ENCODE assay signal across 25 cellular contexts in the genomic region with DNA sequence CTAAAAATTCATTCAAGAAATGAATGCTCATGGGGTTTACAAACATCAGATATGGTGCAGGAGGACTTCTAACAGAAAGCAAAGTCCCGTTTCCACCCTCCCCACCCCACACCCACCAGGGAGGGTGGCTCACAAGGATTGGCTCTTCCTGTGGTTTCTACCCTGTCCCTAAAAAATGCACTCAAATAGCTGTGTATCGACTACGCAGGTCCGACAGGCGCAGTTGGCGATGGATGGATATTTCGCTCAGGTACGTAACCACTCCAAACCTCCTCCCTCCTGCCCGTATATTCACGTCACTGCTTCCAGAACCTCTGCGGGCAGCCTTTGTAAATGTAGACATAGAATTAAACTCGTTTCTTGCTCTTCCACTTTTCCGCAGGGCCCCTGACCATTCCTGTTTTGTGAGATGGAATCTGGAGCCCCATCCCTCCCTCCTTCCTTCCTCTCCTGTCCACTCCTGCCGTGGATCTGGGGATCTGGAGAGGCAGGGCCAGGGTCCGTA.
"Had no signal": no experiment of that assay in that cellular context is flagged by ENCODE, and none has a peak within 500 bp of the region (broad histone marks: within the 10 kb centered on the region; RNA-seq: fewer than 3 reads in every experiment).

No MANE protein-coding gene starts in this region.

- H3K4me1 ChIP-seq: lower lobe of right lung, parathyroid adenoma, right lobe of liver, tibial nerve, upper lobe of right lung had no signal

- H2AFZ ChIP-seq: parathyroid adenoma had no signal

- H3K36me3 ChIP-seq: esophagus squamous epithelium, lower lobe of right lung, right lobe of liver, thoracic aorta, tibial nerve, upper lobe of right lung, vagina had no signal

- H3K9me3 Mint-ChIP-seq: natural killer cell treated with Interleukin-12 subunit alpha and Interleukin-12 subunit beta and Interleukin-15 and Interleukin-18, amount 100 ng/mL, for 72 hours; neural crest cell had no signal

- H3K4me3 ChIP-seq: coronary artery, esophagus squamous epithelium, lower lobe of right lung, mucosa of descending colon, right lobe of liver, thoracic aorta, tibial nerve, upper lobe of right lung, vagina had no signal

- FAIRE-seq: endothelial cell of umbilical vein, frontal cortex, islet of Langerhans, small intestine had no signal

- H3K4me3 Mint-ChIP-seq: naive B cell; natural killer cell treated with Interleukin-12 subunit alpha and Interleukin-12 subunit beta and Interleukin-15 and Interleukin-18, amount 100 ng/mL, for 72 hours; neural crest cell; stimulated activated naive B cell treated with anti-CD40 and anti-IgM and Interleukin-4, amounts not matched to agents 10 μg/mL and 1 μg/mL and 100 μg/mL, for 72 hours; stimulated activated naive CD8-positive, alpha-beta T cell treated with anti-CD3 and anti-CD28 coated beads, Interleukin-15, Interleukin-2, amounts not matched to agents 100 ng/mL and 50 ng/mL, for 24 hours had no signal

- ATAC-seq: left ventricle myocardium superior; lower lobe of right lung; mucosa of descending colon; natural killer cell treated with Interleukin-12 subunit alpha and Interleukin-12 subunit beta and Interleukin-15 and Interleukin-18, amount 100 ng/mL, for 72 hours; right lobe of liver; stimulated activated naive B cell treated with anti-CD40 and anti-IgM and Interleukin-4, amounts not matched to agents 10 μg/mL and 1 μg/mL and 100 μg/mL, for 72 hours; upper lobe of right lung had no signal

- H3K9ac ChIP-seq: parathyroid adenoma had no signal

- H3K27me3 ChIP-seq: right lobe of liver, vagina had no signal

- H3K27ac ChIP-seq: coronary artery, esophagus squamous epithelium, lower lobe of right lung, parathyroid adenoma, right lobe of liver, thoracic aorta, tibial nerve, upper lobe of right lung, vagina had no signal

- H3K27ac Mint-ChIP-seq: naive B cell; natural killer cell treated with Interleukin-12 subunit alpha and Interleukin-12 subunit beta and Interleukin-15 and Interleukin-18, amount 100 ng/mL, for 72 hours; progenitor cell of endocrine pancreas; stimulated activated naive B cell treated with anti-CD40 and anti-IgM and Interleukin-4, amounts not matched to agents 10 μg/mL and 1 μg/mL and 100 μg/mL, for 72 hours; stimulated activated naive CD8-positive, alpha-beta T cell treated with anti-CD3 and anti-CD28 coated beads, Interleukin-15, Interleukin-2, amounts not matched to agents 100 ng/mL and 50 ng/mL, for 24 hours had no signal

- H3K79me2 ChIP-seq: parathyroid adenoma had no signal

- H3K9me3 ChIP-seq: vagina had no signal

- DNase-seq: dermis blood vessel endothelial cell; effector memory CD4-positive, alpha-beta T cell; esophagus squamous epithelium; left ventricle myocardium superior; lower lobe of right lung; mucosa of descending colon; naive B cell; right lobe of liver; small intestine; stimulated activated CD4-positive, alpha-beta T cell treated with anti-CD3 and anti-CD28 coated beads, Interleukin-15, amount 100 ng/mL, for 24 hours; stimulated activated CD4-positive, alpha-beta T cell treated with anti-CD3 and anti-CD28 coated beads, Interleukin-2, amount 100 ng/mL, for 48 hours; stimulated activated naive B cell treated with anti-CD40 and anti-IgM and Interleukin-4, amounts not matched to agents 10 μg/mL and 1 μg/mL and 100 μg/mL, for 72 hours; upper lobe of right lung had no signal

- H3K36me3 Mint-ChIP-seq: natural killer cell treated with Interleukin-12 subunit alpha and Interleukin-12 subunit beta and Interleukin-15 and Interleukin-18, amount 100 ng/mL, for 72 hours; stimulated activated naive B cell treated with anti-CD40 and anti-IgM and Interleukin-4, amounts not matched to agents 10 μg/mL and 1 μg/mL and 100 μg/mL, for 72 hours had no signal
